ENCODE assay signal across 21 cellular contexts in genomic region chr7:66082886-66083415, GRCh38.
"Had no signal": no experiment of that assay in that cellular context is flagged by ENCODE, and none has a peak within 500 bp of the region (broad histone marks: within the 10 kb centered on the region; RNA-seq: fewer than 3 reads in every experiment).

No MANE protein-coding gene starts in this region.

- H3K36me3 ChIP-seq: gastrocnemius medialis had no signal

- H3K27ac ChIP-seq: coronary artery, dorsolateral prefrontal cortex, esophagus squamous epithelium, gastrocnemius medialis, heart right ventricle, left lung, lower lobe of right lung had no signal

- H3K4me3 Mint-ChIP-seq: endodermal cell, mesothelial cell of epicardium, naive B cell had no signal

- H3K4me3 ChIP-seq: coronary artery, dorsolateral prefrontal cortex, esophagus squamous epithelium, gastrocnemius medialis, heart right ventricle, left lung, lower lobe of right lung had no signal

- H3K27me3 ChIP-seq: dorsolateral prefrontal cortex, esophagus squamous epithelium, gastrocnemius medialis, heart right ventricle, left lung had no signal

- DNase-seq: dermis blood vessel endothelial cell; dorsolateral prefrontal cortex; effector CD4-positive, alpha-beta T cell; effector memory CD4-positive, alpha-beta T cell; esophagus squamous epithelium; foreskin fibroblast; foreskin melanocyte; gastrocnemius medialis; glutamatergic neuron; head of caudate nucleus; heart right ventricle; hippocampal formation; left cardiac atrium; left lung; left ventricle myocardium superior; lower lobe of right lung; mesenchymal stem cell; naive B cell had no signal

- ATAC-seq: gastrocnemius medialis, heart right ventricle, left cardiac atrium, left lung, left ventricle myocardium superior, lower lobe of right lung had no signal

- H3K9me3 ChIP-seq: esophagus squamous epithelium, gastrocnemius medialis, heart right ventricle, left lung, lower lobe of right lung had no signal

- H3K27me3 Mint-ChIP-seq: naive B cell had no signal

- H3K4me1 Mint-ChIP-seq: mesothelial cell of epicardium had no signal

- H3K27ac Mint-ChIP-seq: endodermal cell, mesothelial cell of epicardium had no signal

- H3K4me1 ChIP-seq: gastrocnemius medialis had no signal

- H3K9me3 Mint-ChIP-seq: endodermal cell, mesothelial cell of epicardium, naive B cell had no signal

- H3K36me3 Mint-ChIP-seq: naive B cell had no signal
